In the genomic region with DNA sequence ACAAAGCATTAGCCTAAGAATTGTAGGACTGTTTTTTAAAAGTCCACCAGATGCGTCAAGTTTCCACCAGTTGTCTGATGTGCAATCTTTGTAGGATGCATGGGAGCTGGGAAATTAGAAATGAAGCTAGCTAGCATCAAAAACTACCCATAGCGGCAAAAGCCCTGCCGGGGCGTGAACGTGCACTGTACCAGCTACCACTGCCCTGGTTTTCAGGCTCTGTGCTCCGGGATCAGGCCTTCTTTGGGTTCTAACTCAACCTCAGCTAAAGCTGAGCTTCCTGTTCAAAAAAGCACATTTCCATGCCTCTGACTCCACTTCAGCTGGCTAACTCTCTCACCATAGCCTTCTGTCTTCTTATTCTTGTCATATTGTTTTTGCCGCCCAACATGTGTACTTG, we compare ENCODE assay signal across 1 cellular context.
TF ChIP-seq lines count a peak whose summit lies in the region.

No MANE protein-coding gene starts in this region.

TF ChIP-seq in HepG2, 621 proteins besides CTCF, POLR2A, EP300 and RAD21 (continued from another document):
- TF ChIP-seq POGK (CRISPR knock-in tag; conservative IDR thresholded peaks at IDR 0.05) = no peak
